Comparison of ENCODE assay signal across 11 cellular contexts in genomic region chr5:14405267-14405666, GRCh38.
A peak's percentile ranks its signal among the peaks of the same experiment; 100 is the strongest.
DNase-seq lines count a peak whose midpoint lies in the region; ATAC-seq, FAIRE-seq and TF ChIP-seq lines count a peak whose summit lies in the region.
"Had no signal": no experiment of that assay in that cellular context is flagged by ENCODE, and none has a peak within 500 bp of the region (broad histone marks: within the 10 kb centered on the region; RNA-seq: fewer than 3 reads in every experiment).

No MANE protein-coding gene starts in this region.

- no peak overlapping the region for H3K9ac ChIP-seq in mammary epithelial cell (ENCODE audit: insufficient read depth, low read length)

- H3K9me3 ChIP-seq in mammary epithelial cell (replicated peaks; ENCODE audit: insufficient read depth, low read length): no peaks in the 10 kb centered on the region
- no peaks in the 10 kb centered on the region for H3K9me3 ChIP-seq in mucosa of descending colon
- H3K9me3 ChIP-seq in suprapubic skin: no peaks in the 10 kb centered on the region
- H3K9me3 ChIP-seq: stomach had no signal

- FAIRE-seq in D721Med (lab: Jason Lieb, UNC): no peak

- H2AFZ ChIP-seq in mammary epithelial cell (ENCODE audit: low read depth, low read length): no peak overlapping the region

- TF ChIP-seq POLR2A in lower leg skin (IDR thresholded peaks at IDR 0.05) (no peak), suprapubic skin (IDR thresholded peaks at IDR 0.05) (no peak)

- intact Hi-C loops in mammary epithelial cell (cut with micrococcal nuclease): no loop called here
- intact Hi-C loops in mucosa of descending colon (cut with DNase I, micrococcal nuclease): no loop called here
- intact Hi-C loops in lower leg skin (cut with DNase I; ENCODE audit: low total_unique reads): no loop called here

- in situ Hi-C loops in mammary epithelial cell (cut with MboI; ENCODE audit: low sequenced_read_pairs in 2 of 2): loop anchor here (10.0 to 25.0 kb wide), 2 partner anchors 240 to 607 kb away; no protein-coding TSS in a partner anchor

- TF ChIP-seq EP300 in suprapubic skin (IDR thresholded peaks at IDR 0.05): no peak

- no peaks in the 10 kb centered on the region for H3K27me3 ChIP-seq in mammary epithelial cell (ENCODE audit: insufficient read depth, low read length)
- H3K27me3 ChIP-seq in suprapubic skin: no peaks in the 10 kb centered on the region
- H3K27me3 ChIP-seq: stomach had no signal

- peaks cover 18% of the 10 kb centered on the region for H3K36me3 ChIP-seq in mammary epithelial cell (ENCODE audit: insufficient read depth, low read length)
- H3K36me3 ChIP-seq in mucosa of descending colon (ENCODE audit: low read depth): peaks cover 9% of the 10 kb centered on the region
- H3K36me3 ChIP-seq in suprapubic skin: peaks cover 55% of the 10 kb centered on the region

- WGBS in mammary epithelial cell (ENCODE audit: low coverage, missing lambda C conversion rate): 93% methylated on average over 8 of the region's 10 CpGs
- WGBS in lower leg skin, 2 donors: 89 to 95% methylated on average over 10 of the region's 10 CpGs
- 92% methylated on average over 10 of the region's 10 CpGs for WGBS in suprapubic skin

- no peak overlapping the region for H3K4me2 ChIP-seq in mammary epithelial cell (ENCODE audit: insufficient read depth, low read depth, low read length)

- DNase-seq in D721Med (ENCODE audit: insufficient read length, low spot score) (no peak), HuH-7 (ENCODE audit: low spot score) (peak; percentile 44), mammary epithelial cell (no peak), mucosa of descending colon (peak in 1 of 3 donors; percentile 25), lower leg skin (ENCODE audit: low spot score in 2 of 2) (no peak), GM19240 (ENCODE audit: insufficient read length, low spot score) (no peak), suprapubic skin (ENCODE audit: low spot score in 2 of 2) (no peak)
- DNase-seq: MV-4-11; NK-92 treated with Interleukin-12 subunit alpha and Interleukin-12 subunit beta, amount 100 ng/mL, for 24 hours; stomach had no signal

- dilution Hi-C loops in mammary epithelial cell (cut with HindIII; ENCODE audit: low sequenced_read_pairs): no loop called here

- peaks cover 29% of the 10 kb centered on the region for H3K4me1 ChIP-seq in mammary epithelial cell (ENCODE audit: insufficient read depth, low read length)
- H3K4me1 ChIP-seq in mucosa of descending colon (ENCODE audit: low read depth): no peaks in the 10 kb centered on the region
- peaks cover 6% of the 10 kb centered on the region for H3K4me1 ChIP-seq in suprapubic skin

- H3K4me3 ChIP-seq in mammary epithelial cell (replicated peaks in 1 of 3; ENCODE audit: insufficient read depth in 1 of 3, low read depth in 2 of 3, low read length in 3 of 3): no peak overlapping the region
- H3K4me3 ChIP-seq in mucosa of descending colon: no peak overlapping the region
- no peak overlapping the region for H3K4me3 ChIP-seq in lower leg skin (ENCODE audit: low read depth, poor library complexity, severe bottlenecking)
- H3K4me3 ChIP-seq in suprapubic skin: no peak overlapping the region
- H3K4me3 ChIP-seq: stomach had no signal

- H3K79me2 ChIP-seq in mammary epithelial cell (ENCODE audit: insufficient read depth, low read length): peaks cover 38% of the 10 kb centered on the region

- ATAC-seq in mucosa of descending colon (peak; percentile 74), HG02588 (IDR thresholded peaks at IDR 0.05; ENCODE audit: unreplicated experiment) (no peak)

- no peak overlapping the region for H3K27ac ChIP-seq in mammary epithelial cell (ENCODE audit: insufficient read depth, low read depth, low read length)
- no peak overlapping the region for H3K27ac ChIP-seq in suprapubic skin
- H3K27ac ChIP-seq: stomach had no signal

- CTCF ChIA-PET in mammary epithelial cell (lab: Charles Lee; ENCODE audit: low non-redundant PET): no interaction called here

- no peaks in the 10 kb centered on the region for H4K20me1 ChIP-seq in mammary epithelial cell (ENCODE audit: insufficient read depth, low read length)

- peak; percentile 14 for TF ChIP-seq CTCF in D721Med (IDR thresholded peaks at IDR 0.05; ENCODE audit: insufficient read depth, missing control alignments)
- peak; percentile 9 to 13 for TF ChIP-seq CTCF in mammary epithelial cell (conservative IDR thresholded peaks at IDR 0.05 in 1 of 2, IDR thresholded peaks at IDR 0.05 in 1 of 2; ENCODE audit: extremely low read depth in 1 of 2, insufficient read depth in 1 of 2, low read depth in 1 of 2, low read length in 2 of 2)
- TF ChIP-seq CTCF in mucosa of descending colon (IDR thresholded peaks at IDR 0.05): no peak
- TF ChIP-seq CTCF in lower leg skin (IDR thresholded peaks at IDR 0.05): no peak
- TF ChIP-seq CTCF in suprapubic skin (IDR thresholded peaks at IDR 0.05): no peak

- no TSS peak for BruUV-seq in mammary epithelial cell (replicated peaks; lab: Mats Ljungman, UMichigan)

Comparison
In these comparisons a context has a peak if more than half of its experiments do, and no peak if none do; other contexts are left out.
1. CTCF ChIP-seq: peak in D721Med (single experiment) and mammary epithelial cell (2 of 2); none in mucosa of descending colon (single experiment), lower leg skin (0 of 3) and suprapubic skin (0 of 2).